8 cellular contexts compared by ENCODE assay signal in the genomic region with DNA sequence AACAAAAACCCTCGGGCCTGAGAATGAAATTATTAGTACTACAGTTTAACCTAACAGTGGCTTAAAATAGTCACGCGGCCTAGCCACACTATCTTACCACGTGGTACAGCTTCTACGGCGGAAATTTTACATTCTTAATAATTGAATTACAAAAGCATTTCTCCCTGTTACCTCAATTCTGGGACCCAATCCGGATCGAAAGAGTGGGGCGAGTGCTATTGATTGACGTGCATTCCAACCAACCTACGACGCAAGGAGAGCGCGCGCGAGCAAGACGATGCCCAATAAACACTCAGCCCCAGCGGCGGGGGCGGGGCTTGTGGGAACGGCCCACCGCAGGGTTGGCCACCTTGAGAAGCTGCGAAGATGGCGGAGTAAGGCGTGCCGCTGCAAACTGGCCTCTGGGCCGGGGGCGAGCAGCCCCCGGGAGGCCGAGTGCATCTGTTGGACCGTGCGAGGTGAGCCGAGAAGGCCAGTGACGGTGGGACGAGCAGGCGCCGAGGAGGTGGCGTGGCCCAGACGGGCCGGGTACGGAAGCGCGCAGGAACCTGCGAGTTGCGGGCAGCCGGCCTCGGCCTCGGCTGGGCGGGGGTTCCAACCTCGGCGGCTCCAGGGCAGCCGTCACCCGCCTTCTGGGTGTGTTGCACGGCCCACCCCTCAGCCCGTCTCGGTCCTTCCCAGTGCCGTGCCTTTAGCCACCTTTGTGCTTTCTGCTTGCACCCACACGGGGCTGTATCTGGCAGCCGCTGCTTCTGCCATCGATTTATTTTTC. TPM values are rescaled to one million over a fixed set of nuclear protein-coding genes. Genes with fewer than 3 reads are reported as not detected.
DNase-seq lines count a peak whose midpoint lies in the region; ATAC-seq and TF ChIP-seq lines count a peak whose summit lies in the region.

No MANE protein-coding gene starts in this region.

- H2AK5ac ChIP-seq in H9 (ENCODE audit: insufficient read length, low read length), result no peak overlapping the region

- H3K79me1 ChIP-seq in H9 (ENCODE audit: insufficient read depth, low read depth, low read length, poor library complexity, severe bottlenecking), result peaks cover 7% of the 10 kb centered on the region

- TF ChIP-seq POLR2A in Raji (IDR thresholded peaks at IDR 0.05; ENCODE audit: insufficient read depth, low read depth, low read length), result peak; percentile 92

- H3K23me2 ChIP-seq in H9 (ENCODE audit: insufficient read length, low read depth, low read length, poor library complexity, severe bottlenecking), result peaks cover 8% of the 10 kb centered on the region

- H3K4ac ChIP-seq in H9 (ENCODE audit: low read depth, low read length), result peak overlapping the region; percentile 34; the same call in 1 of the 2 replicates

- no peaks in the 10 kb centered on the region for H4K20me1 ChIP-seq in H9 (ENCODE audit: control insufficient read depth, insufficient read depth, insufficient read length)

- H2AFZ ChIP-seq in H9 (ENCODE audit: low read length), result no peak overlapping the region

- H2BK20ac ChIP-seq in H9 (ENCODE audit: low read depth, low read length, poor library complexity, severe bottlenecking), result no peak overlapping the region

- H3K23ac ChIP-seq in H9 (ENCODE audit: insufficient read length, low read depth, low read length), result no peak overlapping the region

- ATAC-seq in stimulated activated naive CD8-positive, alpha-beta T cell treated with anti-CD3 and anti-CD28 coated beads, Interleukin-15, Interleukin-2, amounts not matched to agents 100 U/mL and 50 U/mL, for 24 hours, result peak; percentile 96

- peak overlapping the region; percentile 82 for H2BK5ac ChIP-seq in H9 (ENCODE audit: insufficient read length, low read length)

- H2BK15ac ChIP-seq in H9 (ENCODE audit: low read depth, low read length), result no peak overlapping the region

- H3K27ac Mint-ChIP-seq in H9 (peak overlapping the region; percentile 98 to 100 (median 99)), nephron (peak overlapping the region; percentile 92 to 98 (median 98))

- peak overlapping the region; percentile 37 for H3K27ac ChIP-seq in H9 (ENCODE audit: insufficient read length, low read depth, low read length)

- H3K9ac ChIP-seq in ES-I3 (ENCODE audit: low read depth, low read length) (peak overlapping the region; percentile 86), H9 (ENCODE audit: extremely low read depth, insufficient read length, low read length) (peak overlapping the region; percentile 98)

- H2BK12ac ChIP-seq in H9 (ENCODE audit: insufficient read length, low read depth, low read length), result no peak overlapping the region

- peak overlapping the region; percentile 88 for H3K4me2 ChIP-seq in H9 (ENCODE audit: insufficient read depth, insufficient read length, low read length)

- no CpG with 5 or more reads among the region's 60 CpGs for WGBS in H9 (ENCODE audit: extremely low coverage, insufficient read length, low lambda C conversion rate)

- H3K36me3 Mint-ChIP-seq in H9 (ENCODE audit: insufficient read depth in 1 of 3, low read depth in 3 of 3), result peaks cover 41 to 57% (median 51%) of the 10 kb centered on the region in 3 experiments
- peaks cover 47% of the 10 kb centered on the region for H3K36me3 Mint-ChIP-seq in nephron (ENCODE audit: low read depth)

- H3K27me3 Mint-ChIP-seq in H9 (ENCODE audit: low read depth) (no peaks in the 10 kb centered on the region), nephron (ENCODE audit: low read depth) (peaks cover 3% of the 10 kb centered on the region)

- H3K56ac ChIP-seq in H9 (ENCODE audit: insufficient read length, low read depth, low read length), result peak overlapping the region; percentile 86

- H4K8ac ChIP-seq in H9 (replicated peaks; ENCODE audit: insufficient read length, low read depth, low read length), result no peak overlapping the region

- H3K9me3 ChIP-seq in ES-I3 (ENCODE audit: control insufficient read depth, insufficient read depth, low read length) (no peaks in the 10 kb centered on the region), H9 (ENCODE audit: control insufficient read depth, low read depth, low read length) (no peaks in the 10 kb centered on the region)

- H3K9me3 Mint-ChIP-seq in H9 (no peaks in the 10 kb centered on the region; a peak in 1 of 5 replicates), nephron (no peaks in the 10 kb centered on the region)

- peak overlapping the region; percentile 89 for H2BK120ac ChIP-seq in H9 (ENCODE audit: low read depth, low read length, poor library complexity, severe bottlenecking)

- peaks cover 8% of the 10 kb centered on the region; the same call in 1 of the 2 replicates for H3K79me2 ChIP-seq in H9 (ENCODE audit: insufficient read depth, low read length)

- H3K36me3 ChIP-seq in ES-I3 (ENCODE audit: insufficient read depth, low read length), result peaks cover 27% of the 10 kb centered on the region; the same call in 1 of the 2 replicates

- H3K4me1 ChIP-seq in ES-I3 (ENCODE audit: insufficient read depth, low read length), result peaks cover 9% of the 10 kb centered on the region; the same call in 1 of the 2 replicates
- peaks cover 2% of the 10 kb centered on the region; the same call in 1 of the 2 replicates for H3K4me1 ChIP-seq in H9 (ENCODE audit: insufficient read depth, low read length)

- no peaks in the 10 kb centered on the region for H3K27me3 ChIP-seq in H9 (ENCODE audit: insufficient read depth, low read length)

- H3K4me3 Mint-ChIP-seq in H9, result peak overlapping the region; percentile 97 to 98
- peak overlapping the region; percentile 99 to 100 (median 100) for H3K4me3 Mint-ChIP-seq in nephron

- H4K91ac ChIP-seq in H9 (ENCODE audit: insufficient read length, low read depth, low read length), result peak overlapping the region; percentile 81

- H3K14ac ChIP-seq in H9 (ENCODE audit: insufficient read depth, low read length), result peak overlapping the region; percentile 97

- DNase-seq in H9, result peak; percentile 98
- peak; percentile 98 for DNase-seq in M059J (ENCODE audit: low read depth)
- peak; percentile 99 for DNase-seq in activated effector memory CD4-positive, alpha-beta T cell treated with anti-CD3 and anti-CD28 coated beads, Interleukin-2, amount 50 U/mL, for 16 hours
- DNase-seq in fibroblast of the conjunctiva (ENCODE audit: low read depth), result peak; percentile 99
- DNase-seq in stimulated activated naive CD8-positive, alpha-beta T cell treated with anti-CD3 and anti-CD28 coated beads, Interleukin-15, Interleukin-2, amounts not matched to agents 100 U/mL and 50 U/mL, for 24 hours, result peak; percentile 98

- no peak overlapping the region for H4K5ac ChIP-seq in H9 (ENCODE audit: insufficient read length, low read depth, low read length)

- no peak overlapping the region for H3T11ph ChIP-seq in H9 (ENCODE audit: low read length)

- H3K4me1 Mint-ChIP-seq in H9 (peaks cover 18 to 30% of the 10 kb centered on the region in 2 experiments), nephron (peaks cover 18% of the 10 kb centered on the region)

- no peak for TF ChIP-seq CTCF in H9 (conservative IDR thresholded peaks at IDR 0.05)
- no peak for TF ChIP-seq CTCF in nephron (IDR thresholded peaks at IDR 0.05; ENCODE audit: unreplicated experiment in 3 of 3)

- H3K18ac ChIP-seq in H9 (ENCODE audit: insufficient read length, low read depth, low read length), result peak overlapping the region; percentile 96

RNA-seq across cellular contexts. Expression of gene OIP5, which starts 48.6 kb away (rescaled TPM):
- total RNA-seq in H9 (2021), result 30.9 and 33.3 TPM in 2 replicates
- total RNA-seq in M059J (2014; rRNA removed; shearing (Covaris generic)), result 37.9 and 61.9 TPM in 2 replicates

RNA-seq across cellular contexts. Expression of gene NUSAP1, which starts 48.8 kb away (rescaled TPM):
- 157 and 158 TPM in 2 replicates for total RNA-seq in H9 (2021)
- total RNA-seq in M059J (2014; rRNA removed; shearing (Covaris generic)), result 212 and 264 TPM in 2 replicates

RNA-seq across cellular contexts. Expression of gene CHP1, which starts 52.8 kb away (rescaled TPM):
- 87.0 and 97.7 TPM in 2 replicates for total RNA-seq in H9 (2021)
- total RNA-seq in M059J (2014; rRNA removed; shearing (Covaris generic)), result 81.7 and 92.7 TPM in 2 replicates

RNA-seq across cellular contexts. Expression of gene EXD1, which starts 53.3 kb away (rescaled TPM):
- not detected in 2 replicates for total RNA-seq in H9 (2021)
- not detected in 2 replicates for total RNA-seq in M059J (2014; rRNA removed; shearing (Covaris generic))

Comparison
In these comparisons a context has a peak if more than half of its experiments do, and no peak if none do; other contexts are left out.
1. Peak in every context shown above with its lines: DNase-seq, ATAC-seq and H3K27ac ChIP-seq.